24 cellular contexts compared by ENCODE assay signal in genomic region chr5:1840071-1840547, GRCh38. TPM values are rescaled to one million over a fixed set of nuclear protein-coding genes. Genes with fewer than 3 reads are reported as not detected.
"Had no signal": no experiment of that assay in that cellular context is flagged by ENCODE, and none has a peak within 500 bp of the region (broad histone marks: within the 10 kb centered on the region; RNA-seq: fewer than 3 reads in every experiment).

No MANE protein-coding gene starts in this region.

- H3K27ac Mint-ChIP-seq: activated CD8-positive, alpha-beta T cell treated with anti-CD3 and anti-CD28 coated beads, Interleukin-2, amount 10 ng/mL, durations not matched to agents 7 days and 5 days; activated naive CD4-positive, alpha-beta T cell treated with anti-CD3 and anti-CD28 coated beads, Interleukin-2, amount 50 U/mL, for 24 hours; activated T-cell treated with anti-CD3 and anti-CD28 coated beads, Interleukin-2, amount 50 U/mL, for 24 hours; activated T-helper 1 cell treated with anti-CD3 and anti-CD28 coated beads, Interleukin-12 subunit alpha, Interleukin-12 subunit beta, Interleukin-2, Interleukin-4 antibody, amounts not matched to agents 30 ng/mL and 10 ng/mL and 1 ng/mL, durations not matched to agents 14 hours and 24 hours and 36 hours; T-helper 1 cell treated with Interleukin-12 subunit alpha and Interleukin-12 subunit beta and Interleukin-4 antibody, amounts not matched to agents 30 μg/mL and 1 μg/mL, for 36 hours had no signal

- ATAC-seq: activated CD4-positive, CD25-positive, alpha-beta regulatory T cell treated with anti-CD3 and anti-CD28 coated beads, Interleukin-2, amount 50 U/mL, for 24 hours; activated CD8-positive, alpha-beta T cell treated with anti-CD3 and anti-CD28 coated beads, Interleukin-2, amount 10 ng/mL, durations not matched to agents 7 days and 5 days; body of pancreas; SK-N-SH treated with all-trans-retinoic acid at 6 μM for 48 hours had no signal

- H3K36me3 ChIP-seq: ascending aorta, SJSA1 had no signal

- DNase-seq: activated CD4-positive, alpha-beta T cell treated with anti-CD3 and anti-CD28 coated beads for 4 hours; activated CD8-positive, alpha-beta T cell treated with anti-CD3 and anti-CD28 coated beads, Interleukin-2, amount 10 ng/mL, durations not matched to agents 7 days and 5 days; activated effector memory CD4-positive, alpha-beta T cell treated with Interleukin-2 at 50 U/mL for 16 hours; activated naive CD4-positive, alpha-beta T cell; activated T-cell treated with anti-CD3 and anti-CD28 coated beads, Interleukin-2, amount 50 U/mL, for 24 hours; body of pancreas; KG1; NCI-H1092; NCI-H1417; NCI-H1930; NCI-H2171 treated with DMSO at 0.1 percent for 48 hours; NCI-H226; NCI-H526; NCI-H774; SHP77 had no signal

- H3K36me3 Mint-ChIP-seq: activated naive CD4-positive, alpha-beta T cell treated with anti-CD3 and anti-CD28 coated beads, Interleukin-2, amount 50 U/mL, for 24 hours had no signal

- H3K27me3 ChIP-seq: ascending aorta, body of pancreas had no signal

- H3K4me3 ChIP-seq: ascending aorta, body of pancreas, SJSA1 had no signal

- H3K4me1 ChIP-seq: ascending aorta, body of pancreas, SJSA1 had no signal

- H3K9me3 ChIP-seq: ascending aorta, body of pancreas, SJSA1 had no signal

- H3K4me3 Mint-ChIP-seq: activated CD8-positive, alpha-beta T cell treated with anti-CD3 and anti-CD28 coated beads, Interleukin-2, amount 10 ng/mL, durations not matched to agents 7 days and 5 days; activated naive CD4-positive, alpha-beta T cell treated with anti-CD3 and anti-CD28 coated beads, Interleukin-2, amount 50 U/mL, for 24 hours; activated T-cell treated with anti-CD3 and anti-CD28 coated beads, Interleukin-2, amount 50 U/mL, for 24 hours; activated T-helper 1 cell treated with anti-CD3 and anti-CD28 coated beads, Interleukin-12 subunit alpha, Interleukin-12 subunit beta, Interleukin-2, Interleukin-4 antibody, amounts not matched to agents 30 ng/mL and 10 ng/mL and 1 ng/mL, durations not matched to agents 14 hours and 24 hours and 36 hours; T-helper 1 cell treated with Interleukin-12 subunit alpha and Interleukin-12 subunit beta and Interleukin-4 antibody, amounts not matched to agents 30 μg/mL and 1 μg/mL, for 36 hours had no signal

- H3K4me1 Mint-ChIP-seq: activated naive CD4-positive, alpha-beta T cell treated with anti-CD3 and anti-CD28 coated beads, Interleukin-2, amount 50 U/mL, for 24 hours had no signal

- H3K27ac ChIP-seq: ascending aorta, body of pancreas, SJSA1 had no signal

- H3K9me3 Mint-ChIP-seq: activated naive CD4-positive, alpha-beta T cell treated with anti-CD3 and anti-CD28 coated beads, Interleukin-2, amount 50 U/mL, for 24 hours; activated T-cell treated with anti-CD3 and anti-CD28 coated beads, Interleukin-2, amount 50 U/mL, for 24 hours; activated T-helper 1 cell treated with anti-CD3 and anti-CD28 coated beads, Interleukin-12 subunit alpha, Interleukin-12 subunit beta, Interleukin-2, Interleukin-4 antibody, amounts not matched to agents 30 ng/mL and 10 ng/mL and 1 ng/mL, durations not matched to agents 14 hours and 24 hours and 36 hours; T-helper 1 cell treated with Interleukin-12 subunit alpha and Interleukin-12 subunit beta and Interleukin-4 antibody, amounts not matched to agents 30 μg/mL and 1 μg/mL, for 36 hours had no signal

RNA-seq across cellular contexts. Expression of gene IRX4, which starts 42.6 kb away (rescaled TPM):
- total RNA-seq: activated CD8-positive, alpha-beta T cell treated with anti-CD3 and anti-CD28 coated beads, Interleukin-2, amount 10 ng/mL, durations not matched to agents 7 days and 5 days; activated T-helper 1 cell treated with anti-CD3 and anti-CD28 coated beads, Interleukin-12 subunit alpha, Interleukin-12 subunit beta, Interleukin-2, Interleukin-4 antibody, amounts not matched to agents 30 ng/mL and 10 ng/mL and 1 ng/mL, durations not matched to agents 14 hours and 24 hours and 36 hours; ascending aorta; body of pancreas; OCI-LY7; RPMI7951; SJSA1 had no signal
